17 cellular contexts compared by ENCODE assay signal in the genomic region with DNA sequence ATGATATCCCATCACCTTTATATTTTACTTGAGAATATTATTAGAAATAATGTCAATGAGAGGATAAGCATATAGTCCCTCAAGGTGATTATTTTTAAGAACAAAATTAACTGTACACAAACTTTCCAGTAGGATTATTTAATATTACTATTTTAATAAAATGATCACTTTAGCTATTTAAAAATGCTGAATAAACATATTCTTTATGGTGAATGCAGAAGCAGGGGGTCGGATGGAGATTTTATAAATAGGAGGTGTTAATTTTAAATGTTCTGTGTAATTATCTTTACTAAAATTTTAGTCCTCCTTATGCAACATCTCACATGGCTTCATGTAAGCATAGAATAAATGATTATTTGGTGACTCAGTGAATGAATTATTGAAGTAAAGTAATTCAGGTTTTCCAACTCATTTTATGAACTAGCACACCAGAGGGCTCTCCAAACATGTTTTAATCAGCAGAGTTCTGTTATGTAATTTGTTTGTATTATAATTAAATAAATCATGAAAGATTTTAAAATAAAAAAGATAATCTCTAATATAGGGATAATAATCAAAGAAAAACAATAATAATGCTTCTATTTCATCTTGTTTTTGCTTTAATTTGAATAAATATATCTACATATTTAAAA.
DNase-seq lines count a peak whose midpoint lies in the region; ATAC-seq, FAIRE-seq and TF ChIP-seq lines count a peak whose summit lies in the region.
"Had no signal": no experiment of that assay in that cellular context is flagged by ENCODE, and none has a peak within 500 bp of the region (broad histone marks: within the 10 kb centered on the region; RNA-seq: fewer than 3 reads in every experiment).

No MANE protein-coding gene starts in this region.

- no peaks in the 10 kb centered on the region for H3K36me3 ChIP-seq in IMR-90 (ENCODE audit: control insufficient read depth, insufficient read depth, low read length)
- no peaks in the 10 kb centered on the region for H3K36me3 ChIP-seq in K562 (ENCODE audit: control insufficient read depth, insufficient read depth, low read length)
- no peaks in the 10 kb centered on the region for H3K36me3 ChIP-seq in small intestine (ENCODE audit: control insufficient read depth in 2 of 2, insufficient read depth in 2 of 2, low read length in 2 of 2)

- no peaks in the 10 kb centered on the region for H3K79me1 ChIP-seq in IMR-90 (ENCODE audit: low read depth in 1 of 2, low read length in 2 of 2)

- H4K20me1 ChIP-seq in IMR-90 (ENCODE audit: insufficient read depth, low read length) (no peaks in the 10 kb centered on the region), K562 (replicated peaks; ENCODE audit: control insufficient read depth, insufficient read depth, low read length) (no peaks in the 10 kb centered on the region)

- no peak overlapping the region for H3K4me3 Mint-ChIP-seq in activated T-helper 17 cell treated with anti-CD3 and anti-CD28 coated beads, Interleukin-2, amount 50 U/mL, for 72 hours
- H3K4me3 Mint-ChIP-seq: CD14-positive monocyte had no signal

- H3K4me2 ChIP-seq in IMR-90 (ENCODE audit: low read depth, low read length) (no peak overlapping the region), K562 (ENCODE audit: insufficient read depth, low read length) (no peak overlapping the region)
- H3K4me2 ChIP-seq: KMS-11 had no signal

- no peaks in the 10 kb centered on the region for H3K9me3 ChIP-seq in IMR-90 (ENCODE audit: control insufficient read depth, insufficient read depth, low read length)
- H3K9me3 ChIP-seq in K562 (replicated peaks; ENCODE audit: control insufficient read depth, insufficient read depth, low read depth, low read length): no peaks in the 10 kb centered on the region
- no peaks in the 10 kb centered on the region for H3K9me3 ChIP-seq in small intestine (ENCODE audit: control insufficient read depth, low read depth)

- no TSS peak for BruUV-seq in IMR-90 (replicated peaks; lab: Mats Ljungman, UMichigan)
- BruUV-seq in K562 (replicated peaks; lab: Mats Ljungman, UMichigan): no TSS peak

- H3K27me3 Mint-ChIP-seq in activated T-helper 17 cell treated with anti-CD3 and anti-CD28 coated beads, Interleukin-2, amount 50 U/mL, for 72 hours: no peaks in the 10 kb centered on the region

- POLR2A ChIA-PET in IMR-90 (lab: Charles Lee; ENCODE audit: unreplicated experiment): no interaction called here
- POLR2A ChIA-PET in K562 (lab: Yijun Ruan, JAX): no interaction called here

- H3K9ac ChIP-seq in IMR-90 (ENCODE audit: low read depth, low read length): no peak overlapping the region
- H3K9ac ChIP-seq in K562 (ENCODE audit: insufficient read depth in 1 of 2, low read depth in 2 of 2, low read length in 2 of 2): no peak overlapping the region
- H3K9ac ChIP-seq: GM23248, KMS-11 had no signal

- H3K27me3 ChIP-seq in IMR-90 (ENCODE audit: control insufficient read depth, insufficient read depth, low read length): no peaks in the 10 kb centered on the region
- no peaks in the 10 kb centered on the region for H3K27me3 ChIP-seq in K562 (ENCODE audit: control insufficient read depth in 2 of 2, insufficient read depth in 2 of 2, low read length in 2 of 2)
- no peaks in the 10 kb centered on the region for H3K27me3 ChIP-seq in small intestine (ENCODE audit: control insufficient read depth in 2 of 2, insufficient read depth in 2 of 2, low read length in 2 of 2)

- TF ChIP-seq CTCF in IMR-90 (conservative IDR thresholded peaks at IDR 0.05; ENCODE audit: low read depth, low read length) (no peak), K562 (IDR thresholded peaks at IDR 0.05 in 2 of 3, conservative IDR thresholded peaks at IDR 0.05 in 1 of 3; ENCODE audit: insufficient read depth in 2 of 3, low read depth in 1 of 3, low read length in 3 of 3) (no peak)

- H3K27ac Mint-ChIP-seq in activated T-helper 17 cell treated with anti-CD3 and anti-CD28 coated beads, Interleukin-2, amount 50 U/mL, for 72 hours: no peak overlapping the region
- H3K27ac Mint-ChIP-seq: CD14-positive monocyte had no signal

- in situ Hi-C loops in IMR-90 (cut with MboI; ENCODE audit: low sequenced_read_pairs): no loop called here
- in situ Hi-C loops in K562 (cut with MboI): no loop called here

- no peak overlapping the region for H2AK9ac ChIP-seq in IMR-90 (replicated peaks; ENCODE audit: low read depth, low read length, poor library complexity)

- no peaks in the 10 kb centered on the region for H3K36me3 Mint-ChIP-seq in activated T-helper 17 cell treated with anti-CD3 and anti-CD28 coated beads, Interleukin-2, amount 50 U/mL, for 72 hours (ENCODE audit: low read depth)
- H3K36me3 Mint-ChIP-seq: CD14-positive monocyte had no signal

- no peak overlapping the region for H2BK120ac ChIP-seq in IMR-90 (ENCODE audit: low read depth, low read length)

- no CpG with 5 or more reads among the region's 1 CpG for WGBS in IMR-90 (ENCODE audit: extremely low coverage in 2 of 2, insufficient read length in 1 of 2), 2 experiments
- 0% methylated on average over 1 of the region's 1 CpG for WGBS in K562 (ENCODE audit: insufficient coverage, low coverage, missing lambda C conversion rate)
- 74 to 86% (median 75%) methylated on average over 1 of the region's 1 CpG for whole genome bisulfite sequencing in small intestine, 3 donors

- no peak overlapping the region for H2BK5ac ChIP-seq in IMR-90 (ENCODE audit: low read depth, low read length, poor library complexity, severe bottlenecking)

- H3K4me3 ChIP-seq in IMR-90 (ENCODE audit: insufficient read depth, low read depth, low read length): no peak overlapping the region
- H3K4me3 ChIP-seq in K562: no peak overlapping the region
- no peak overlapping the region for H3K4me3 ChIP-seq in small intestine (ENCODE audit: low read depth in 1 of 2, low read length in 2 of 2)
- H3K4me3 ChIP-seq: GM23248 had no signal

- no peak for TF ChIP-seq EP300 in K562 (IDR thresholded peaks at IDR 0.05; ENCODE audit: low read length)

- H3K9me1 ChIP-seq in IMR-90 (ENCODE audit: insufficient read depth, low read length): no peaks in the 10 kb centered on the region
- H3K9me1 ChIP-seq in K562 (ENCODE audit: control insufficient read depth, insufficient read depth, low read length): no peaks in the 10 kb centered on the region

- no peak overlapping the region for H3K56ac ChIP-seq in IMR-90 (ENCODE audit: extremely low read depth, insufficient read depth, low read length)

- no peak overlapping the region for H2AFZ ChIP-seq in IMR-90 (replicated peaks; ENCODE audit: low read length, poor library complexity)
- H2AFZ ChIP-seq in K562 (ENCODE audit: low read depth, low read length): no peak overlapping the region
- H2AFZ ChIP-seq: GM23248 had no signal

- ATAC-seq in IMR-90 (ENCODE audit: low read depth) (no peak), K562 (no peak)
- no peak for ATAC-seq in activated T-helper 17 cell treated with anti-CD3 and anti-CD28 coated beads, Interleukin-2, amount 50 U/mL, for 72 hours (replicated peaks)

- H4K8ac ChIP-seq in IMR-90 (ENCODE audit: low read depth in 2 of 2, low read length in 2 of 2): no peak overlapping the region

- TF ChIP-seq RAD21 in IMR-90 (IDR thresholded peaks at IDR 0.05; ENCODE audit: low read length): no peak
- TF ChIP-seq RAD21 in K562 (CRISPR knock-in tag; conservative IDR thresholded peaks at IDR 0.05 in 1 of 2, IDR thresholded peaks at IDR 0.05 in 1 of 2): no peak

- H3K27ac ChIP-seq in IMR-90 (ENCODE audit: insufficient read depth, low read length) (no peak overlapping the region), K562 (ENCODE audit: extremely low read depth, low read depth, low read length) (no peak overlapping the region), small intestine (ENCODE audit: low read depth in 1 of 2, low read length in 1 of 2) (no peak overlapping the region)
- H3K27ac ChIP-seq: GM23248, KMS-11 had no signal

- CTCF ChIA-PET in IMR-90 (lab: Yijun Ruan, JAX): no interaction called here
- CTCF ChIA-PET in K562 (lab: Yijun Ruan, JAX; ENCODE audit: low intra/inter-chr PET ratio): no interaction called here

- H3K9me3 Mint-ChIP-seq in activated T-helper 17 cell treated with anti-CD3 and anti-CD28 coated beads, Interleukin-2, amount 50 U/mL, for 72 hours: no peaks in the 10 kb centered on the region

- FAIRE-seq in K562 (lab: Jason Lieb, UNC) (no peak), small intestine (lab: Jason Lieb, UNC) (peak; percentile 68), H54 (lab: Jason Lieb, UNC) (no peak)

- H3K4me1 Mint-ChIP-seq in activated T-helper 17 cell treated with anti-CD3 and anti-CD28 coated beads, Interleukin-2, amount 50 U/mL, for 72 hours: no peaks in the 10 kb centered on the region
- H3K4me1 Mint-ChIP-seq: CD14-positive monocyte had no signal

- H2AK5ac ChIP-seq in IMR-90 (ENCODE audit: low read depth, low read length): no peak overlapping the region

- no peaks in the 10 kb centered on the region for H3K79me2 ChIP-seq in K562 (ENCODE audit: control insufficient read depth, insufficient read depth, low read length)

- no peak overlapping the region for H4K91ac ChIP-seq in IMR-90 (ENCODE audit: insufficient read depth, low read depth, low read length)

- H3K4ac ChIP-seq in IMR-90 (ENCODE audit: low read depth, low read length): no peak overlapping the region

- no peaks in the 10 kb centered on the region for H3K4me1 ChIP-seq in IMR-90 (ENCODE audit: control insufficient read depth, insufficient read depth, low read length)
- H3K4me1 ChIP-seq in K562 (replicated peaks in 1 of 2; ENCODE audit: control insufficient read depth in 2 of 2, insufficient read depth in 2 of 2, low read length in 2 of 2): no peaks in the 10 kb centered on the region
- no peaks in the 10 kb centered on the region for H3K4me1 ChIP-seq in small intestine (ENCODE audit: control insufficient read depth in 2 of 2, insufficient read depth in 1 of 2, low read depth in 1 of 2, low read length in 1 of 2)

- H2BK15ac ChIP-seq in IMR-90 (ENCODE audit: low read depth, low read length): no peak overlapping the region

- no peak overlapping the region for H2BK20ac ChIP-seq in IMR-90 (ENCODE audit: low read depth, low read length)

- TF ChIP-seq POLR2A in IMR-90 (IDR thresholded peaks at IDR 0.05; ENCODE audit: low read depth, low read length) (no peak), K562 (conservative IDR thresholded peaks at IDR 0.05) (no peak), H54 (IDR thresholded peaks at IDR 0.05; ENCODE audit: low read depth, low read length) (no peak)

- dilution Hi-C loops in IMR-90 (cut with HindIII; ENCODE audit: low sequenced_read_pairs, unreplicated experiment): no loop called here

- no peak overlapping the region for H3K23ac ChIP-seq in IMR-90 (ENCODE audit: low read depth, low read length)

- no peak overlapping the region for H4K5ac ChIP-seq in IMR-90 (ENCODE audit: low read depth, low read length)

- intact Hi-C loops in IMR-90 (cut with micrococcal nuclease) (no loop called here), K562 (cut with micrococcal nuclease) (no loop called here)

- H3K14ac ChIP-seq in IMR-90 (replicated peaks; ENCODE audit: low read depth, low read length): no peak overlapping the region

- DNase-seq in IMR-90 (no peak), K562 (ENCODE audit: extremely low read depth in 1 of 4, low spot score in 3 of 4) (no peak), fibroblast of peridontal ligament (ENCODE audit: extremely low read depth) (peak; percentile 2), small intestine (no peak), NCI-H524 (lab: John Stamatoyannopoulos, UW) (no peak), H54 (ENCODE audit: insufficient read length, low spot score) (no peak)
- DNase-seq: DMS79, GM23248, NCI-H187 treated with DMSO at 0.1 percent for 48 hours, NCI-H2227 treated with DMSO at 0.1 percent for 48 hours, NCI-H510A treated with DMSO at 0.1 percent for 48 hours, NCI-H82, OCI-M1, Right ventricle myocardium superior had no signal

- no peak overlapping the region for H3K18ac ChIP-seq in IMR-90 (ENCODE audit: low read depth, low read length)
